In genomic region chr16:1657841-1658240, GRCh38 we compare ENCODE assay signal across 24 cellular contexts.
"Had no signal": no experiment of that assay in that cellular context is flagged by ENCODE, and none has a peak within 500 bp of the region (broad histone marks: within the 10 kb centered on the region; RNA-seq: fewer than 3 reads in every experiment).

No MANE protein-coding gene starts in this region.

- H3K9me3 ChIP-seq: gastrocnemius medialis, heart right ventricle, lower lobe of right lung, prostate gland, spleen had no signal

- H3K4me3 ChIP-seq: dorsolateral prefrontal cortex, gastrocnemius medialis, heart right ventricle, lower lobe of right lung, neural progenitor cell, prostate gland, spleen had no signal

- H3K36me3 ChIP-seq: neural progenitor cell had no signal

- H3K4me1 Mint-ChIP-seq: neural progenitor cell had no signal

- H3K9me3 Mint-ChIP-seq: natural killer cell treated with Interleukin-12 subunit alpha and Interleukin-12 subunit beta and Interleukin-15 and Interleukin-18, amount 100 ng/mL, for 72 hours; neural progenitor cell; type B pancreatic cell had no signal

- H3K79me2 ChIP-seq: parathyroid adenoma had no signal

- H2AFZ ChIP-seq: neural progenitor cell, parathyroid adenoma had no signal

- H3K27me3 Mint-ChIP-seq: natural killer cell treated with Interleukin-12 subunit alpha and Interleukin-12 subunit beta and Interleukin-15 and Interleukin-18, amount 100 ng/mL, for 72 hours; type B pancreatic cell had no signal

- H3K4me2 ChIP-seq: neural progenitor cell had no signal

- H3K27ac ChIP-seq: gastrocnemius medialis, lower lobe of right lung, neural progenitor cell, parathyroid adenoma, prostate gland, spleen had no signal

- H3K4me1 ChIP-seq: gastrocnemius medialis, lower lobe of right lung, neural progenitor cell, parathyroid adenoma, prostate gland had no signal

- H3K27me3 ChIP-seq: dorsolateral prefrontal cortex, gastrocnemius medialis, heart right ventricle, neural progenitor cell, spleen had no signal

- DNase-seq: cortex of kidney; effector CD8-positive, alpha-beta T cell; gastrocnemius medialis; hypothalamus; kidney glomerular epithelial cell; lower lobe of right lung; mesenchymal stem cell; midbrain; occipital lobe; spleen; stimulated activated CD4-positive, alpha-beta T cell treated with anti-CD3 and anti-CD28 coated beads, Interleukin-15, amount 100 ng/mL, for 24 hours; stimulated activated CD4-positive, alpha-beta T cell treated with anti-CD3 and anti-CD28 coated beads, Interleukin-1b, Interleukin-23, amount 100 ng/mL, for 48 hours; stimulated activated CD4-positive, alpha-beta T cell treated with anti-CD3 and anti-CD28 coated beads, Interleukin-4, amount 100 ng/mL, for 24 hours; stimulated activated naive CD4-positive, alpha-beta T cell treated with Interleukin-2 at 50 U/mL for 16 hours had no signal

- ATAC-seq: esophagus mucosa; gastrocnemius medialis; left lobe of liver; lower lobe of right lung; natural killer cell treated with Interleukin-12 subunit alpha and Interleukin-12 subunit beta and Interleukin-15 and Interleukin-18, amount 100 ng/mL, for 72 hours; sciatic nerve had no signal

- H3K27ac Mint-ChIP-seq: natural killer cell treated with Interleukin-12 subunit alpha and Interleukin-12 subunit beta and Interleukin-15 and Interleukin-18, amount 100 ng/mL, for 72 hours; neural progenitor cell; type B pancreatic cell had no signal

- H3K4me3 Mint-ChIP-seq: natural killer cell treated with Interleukin-12 subunit alpha and Interleukin-12 subunit beta and Interleukin-15 and Interleukin-18, amount 100 ng/mL, for 72 hours; neural progenitor cell; type B pancreatic cell had no signal
